Comparison of ENCODE assay signal across 11 cellular contexts in the genomic region with DNA sequence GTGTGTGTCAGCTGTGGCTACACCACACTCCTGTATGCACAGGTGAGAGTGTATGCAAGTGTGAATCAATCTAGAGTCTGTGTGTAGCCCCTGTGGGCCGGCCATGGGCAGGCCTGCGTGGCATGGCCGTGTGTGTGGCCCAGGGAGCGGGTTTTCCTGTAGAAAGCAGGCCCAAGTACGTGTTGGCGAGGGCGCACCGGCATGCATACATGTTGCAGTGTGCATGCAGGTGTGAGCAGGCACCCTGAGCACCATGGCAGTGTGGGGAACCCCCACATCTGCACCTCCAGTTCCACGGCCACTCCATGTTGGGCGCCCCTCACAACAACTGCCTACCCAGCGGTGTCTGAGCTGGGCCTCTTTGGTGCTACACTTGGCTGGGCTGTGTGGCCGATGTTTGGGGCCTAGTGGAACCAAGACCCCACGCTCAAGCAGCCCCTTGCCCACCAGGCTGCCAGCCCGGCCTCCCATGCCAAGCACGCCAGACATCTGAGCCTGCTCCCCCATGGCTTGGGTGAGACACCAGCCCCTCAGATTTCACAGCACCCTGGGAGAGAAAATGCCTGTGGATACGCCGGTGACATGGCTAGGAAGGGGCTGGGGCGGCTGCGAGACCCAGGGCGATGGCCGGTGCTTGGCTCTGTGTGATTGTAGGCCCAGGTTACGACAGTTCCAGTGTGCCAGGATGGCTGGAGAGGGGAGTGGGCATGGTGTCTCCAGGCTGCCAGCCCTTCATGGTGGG. TPM values are rescaled to one million over a fixed set of nuclear protein-coding genes. Genes with fewer than 3 reads are reported as not detected.
A peak's percentile ranks its signal among the peaks of the same experiment; 100 is the strongest.
DNase-seq lines count a peak whose midpoint lies in the region; ATAC-seq and TF ChIP-seq lines count a peak whose summit lies in the region.
"Had no signal": no experiment of that assay in that cellular context is flagged by ENCODE, and none has a peak within 500 bp of the region (broad histone marks: within the 10 kb centered on the region; RNA-seq: fewer than 3 reads in every experiment).

No MANE protein-coding gene starts in this region.

- H2AFZ ChIP-seq in hepatocyte = no peak overlapping the region

- H3K4me1 ChIP-seq in hepatocyte (ENCODE audit: insufficient read depth) = peaks cover 20% of the 10 kb centered on the region

- H3K27ac Mint-ChIP-seq in activated T-helper 17 cell treated with anti-CD3 and anti-CD28 coated beads, Interleukin-2, amount 50 U/mL, for 72 hours = no peak overlapping the region
- H3K27ac Mint-ChIP-seq in stimulated activated naive CD8-positive, alpha-beta T cell treated with anti-CD3 and anti-CD28 coated beads, Interleukin-15, amount 100 ng/mL, for 72 hours = no peak overlapping the region
- H3K27ac Mint-ChIP-seq: activated naive CD4-positive, alpha-beta T cell treated with anti-CD3 and anti-CD28 coated beads, Interleukin-2, amount 50 U/mL, for 72 hours had no signal

- peaks cover 6% of the 10 kb centered on the region for H3K4me1 Mint-ChIP-seq in activated T-helper 17 cell treated with anti-CD3 and anti-CD28 coated beads, Interleukin-2, amount 50 U/mL, for 72 hours
- peaks cover 11% of the 10 kb centered on the region for H3K4me1 Mint-ChIP-seq in stimulated activated naive CD8-positive, alpha-beta T cell treated with anti-CD3 and anti-CD28 coated beads, Interleukin-15, amount 100 ng/mL, for 72 hours

- H3K9me3 ChIP-seq in hepatocyte (ENCODE audit: low read depth) = no peaks in the 10 kb centered on the region

- no peak for TF ChIP-seq CTCF in hepatocyte (IDR thresholded peaks at IDR 0.05; ENCODE audit: poor library complexity)

- ATAC-seq in activated T-helper 17 cell treated with anti-CD3 and anti-CD28 coated beads, Interleukin-2, amount 50 U/mL, for 72 hours (replicated peaks) = no peak
- ATAC-seq in stimulated activated naive CD8-positive, alpha-beta T cell treated with anti-CD3 and anti-CD28 coated beads, Interleukin-15, amount 100 ng/mL, for 72 hours = peak; percentile 10
- no peak for ATAC-seq in HG03571 (IDR thresholded peaks at IDR 0.05; ENCODE audit: unreplicated experiment)
- ATAC-seq: activated naive CD4-positive, alpha-beta T cell treated with anti-CD3 and anti-CD28 coated beads, Interleukin-2, amount 50 U/mL, for 72 hours had no signal

- no peaks in the 10 kb centered on the region for H3K9me3 Mint-ChIP-seq in activated T-helper 17 cell treated with anti-CD3 and anti-CD28 coated beads, Interleukin-2, amount 50 U/mL, for 72 hours
- H3K9me3 Mint-ChIP-seq in stimulated activated naive CD8-positive, alpha-beta T cell treated with anti-CD3 and anti-CD28 coated beads, Interleukin-15, amount 100 ng/mL, for 72 hours = no peaks in the 10 kb centered on the region
- H3K9me3 Mint-ChIP-seq: activated naive CD4-positive, alpha-beta T cell treated with anti-CD3 and anti-CD28 coated beads, Interleukin-2, amount 50 U/mL, for 72 hours had no signal

- peak overlapping the region; percentile 83 for H3K4me2 ChIP-seq in hepatocyte

- H3K79me2 ChIP-seq in hepatocyte = peaks cover 28% of the 10 kb centered on the region

- H3K36me3 ChIP-seq in H7 (replicated peaks; ENCODE audit: control insufficient read depth, insufficient read depth, low read length) = no peaks in the 10 kb centered on the region
- no peaks in the 10 kb centered on the region for H3K36me3 ChIP-seq in hepatocyte (replicated peaks; ENCODE audit: insufficient read depth, low read depth)

- H3K27me3 Mint-ChIP-seq in activated T-helper 17 cell treated with anti-CD3 and anti-CD28 coated beads, Interleukin-2, amount 50 U/mL, for 72 hours = peaks cover 16% of the 10 kb centered on the region
- H3K27me3 Mint-ChIP-seq in stimulated activated naive CD8-positive, alpha-beta T cell treated with anti-CD3 and anti-CD28 coated beads, Interleukin-15, amount 100 ng/mL, for 72 hours = peaks cover 10% of the 10 kb centered on the region

- H3K4me3 Mint-ChIP-seq in activated T-helper 17 cell treated with anti-CD3 and anti-CD28 coated beads, Interleukin-2, amount 50 U/mL, for 72 hours = peak overlapping the region; percentile 37
- H3K4me3 Mint-ChIP-seq in stimulated activated naive CD8-positive, alpha-beta T cell treated with anti-CD3 and anti-CD28 coated beads, Interleukin-15, amount 100 ng/mL, for 72 hours = no peak overlapping the region

- peaks cover 6% of the 10 kb centered on the region for H3K36me3 Mint-ChIP-seq in activated T-helper 17 cell treated with anti-CD3 and anti-CD28 coated beads, Interleukin-2, amount 50 U/mL, for 72 hours (ENCODE audit: low read depth)

- H3K27me3 ChIP-seq in H7 (ENCODE audit: control insufficient read depth, insufficient read depth, low read length) = peaks cover 59% of the 10 kb centered on the region
- peaks cover 60% of the 10 kb centered on the region for H3K27me3 ChIP-seq in hepatocyte

- H4K20me1 ChIP-seq in hepatocyte (ENCODE audit: insufficient read depth, poor library complexity, severe bottlenecking) = peaks cover 8% of the 10 kb centered on the region

- H3K4me3 ChIP-seq in H7 (ENCODE audit: insufficient read depth, low read depth, low read length) (no peak overlapping the region), hepatocyte (no peak overlapping the region)

- WGBS in hepatocyte (ENCODE audit: low lambda C conversion rate, missing lambda C conversion rate) = 94% methylated on average over 22 of the region's 22 CpGs

- DNase-seq in H7 (peak; percentile 52), hepatocyte (ENCODE audit: low spot score) (no peak), hypothalamus (lab: John Stamatoyannopoulos, UW) (no peak), NCI-H1105 treated with DMSO at 0.1 percent for 48 hours (lab: John Stamatoyannopoulos, UW) (no peak)
- DNase-seq in stimulated activated naive CD8-positive, alpha-beta T cell treated with anti-CD3 and anti-CD28 coated beads, Interleukin-15, amount 100 ng/mL, for 72 hours = no peak
- no peak for DNase-seq in stimulated activated naive CD4-positive, alpha-beta T cell (lab: John Stamatoyannopoulos, UW)
- DNase-seq: islet precursor cell, NCI-H1417 treated with DMSO at 0.1 percent for 48 hours had no signal

- H3K9me2 ChIP-seq in hepatocyte (replicated peaks; ENCODE audit: insufficient read depth) = no peaks in the 10 kb centered on the region

- H3K27ac ChIP-seq in hepatocyte = peak overlapping the region; percentile 24

RNA-seq across cellular contexts. Expression of a gene that starts 2.1 kb away (rescaled TPM):
- total RNA-seq in H7 (2014; rRNA removed; shearing (Covaris generic)) = 0.03 and 0.07 TPM in 2 replicates
- 1 to 10 TPM in 1 of 2 donors, under 1 TPM in 1; 0.43 to 1.1 TPM for total RNA-seq in activated T-helper 17 cell treated with anti-CD3 and anti-CD28 coated beads, Interleukin-2, amount 50 U/mL, for 72 hours
- total RNA-seq in hepatocyte = 3.8 and 12.8 TPM in 2 replicates
- polyA plus RNA-seq in hepatocyte = 6.3 and 10.2 TPM in 2 replicates

RNA-seq across cellular contexts. Expression of a gene that starts 28.0 kb away (rescaled TPM):
- 0.15 TPM in 1 of 2 replicates, not detected in the other for total RNA-seq in H7 (2014; rRNA removed; shearing (Covaris generic))
- under 1 TPM; 0.30 to 0.40 TPM for total RNA-seq in activated T-helper 17 cell treated with anti-CD3 and anti-CD28 coated beads, Interleukin-2, amount 50 U/mL, for 72 hours
- 0.17 TPM in 1 of 2 replicates, not detected in the other for total RNA-seq in hepatocyte
- not detected in 2 replicates for polyA plus RNA-seq in hepatocyte

RNA-seq across cellular contexts. Expression of a gene that starts 40.4 kb away (rescaled TPM):
- 40.4 and 51.7 TPM in 2 replicates for total RNA-seq in H7 (2014; rRNA removed; shearing (Covaris generic))
- total RNA-seq in activated T-helper 17 cell treated with anti-CD3 and anti-CD28 coated beads, Interleukin-2, amount 50 U/mL, for 72 hours = 10 to 100 TPM; 17.0 to 27.9 TPM
- 21.0 and 27.2 TPM in 2 replicates for total RNA-seq in hepatocyte
- polyA plus RNA-seq in hepatocyte = 106 and 109 TPM in 2 replicates

RNA-seq across cellular contexts. Expression of a gene that starts 51.7 kb away (rescaled TPM):
- total RNA-seq in H7 (2014; rRNA removed; shearing (Covaris generic)) = 146 and 155 TPM in 2 replicates
- 100 to 1,000 TPM; 129 to 156 TPM for total RNA-seq in activated T-helper 17 cell treated with anti-CD3 and anti-CD28 coated beads, Interleukin-2, amount 50 U/mL, for 72 hours
- 64.5 and 65.8 TPM in 2 replicates for total RNA-seq in hepatocyte
- polyA plus RNA-seq in hepatocyte = 130 and 140 TPM in 2 replicates

RNA-seq across cellular contexts. Expression of a gene that starts 59.0 kb away (rescaled TPM):
- 911 and 1,131 TPM in 2 replicates for total RNA-seq in H7 (2014; rRNA removed; shearing (Covaris generic))
- total RNA-seq in activated T-helper 17 cell treated with anti-CD3 and anti-CD28 coated beads, Interleukin-2, amount 50 U/mL, for 72 hours = 100 to 1,000 TPM; 502 to 770 TPM
- total RNA-seq in hepatocyte = 1,414 and 1,442 TPM in 2 replicates
- polyA plus RNA-seq in hepatocyte = 915 and 922 TPM in 2 replicates
